Comparison of ENCODE assay signal across 3 cellular contexts in genomic region chr15:54280726-54281125, GRCh38.
"Had no signal": no experiment of that assay in that cellular context is flagged by ENCODE, and none has a peak within 500 bp of the region (broad histone marks: within the 10 kb centered on the region; RNA-seq: fewer than 3 reads in every experiment).

No MANE protein-coding gene starts in this region.

- H3K4me3 ChIP-seq: GM12878 had no signal

- DNase-seq: GDM1, GF-D8 had no signal
